ENCODE assay signal across 4 cellular contexts in the genomic region with DNA sequence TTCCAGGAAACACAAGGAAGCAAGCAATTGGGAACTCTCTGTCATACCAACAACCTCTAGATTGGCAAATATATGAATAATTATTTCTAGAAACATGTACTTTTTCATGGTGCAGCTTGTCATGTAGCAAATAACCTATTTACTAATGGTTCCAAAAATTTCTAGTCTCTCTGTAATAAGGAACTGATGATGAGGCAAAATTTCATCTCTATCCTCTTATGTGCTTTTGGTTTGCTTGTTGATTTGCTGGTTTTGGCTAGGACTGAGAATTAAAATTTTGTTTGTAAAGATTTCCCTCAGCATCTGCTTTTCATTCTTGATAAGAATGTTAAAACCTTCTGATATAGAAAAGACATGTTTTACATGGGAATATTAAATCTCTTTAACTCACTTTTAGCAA.
A peak's percentile ranks its signal among the peaks of the same experiment; 100 is the strongest.
TF ChIP-seq lines count a peak whose summit lies in the region.

No MANE protein-coding gene starts in this region.

TF ChIP-seq in HepG2, 621 proteins besides CTCF, POLR2A, EP300 and RAD21:
- TF ChIP-seq MAFK (conservative IDR thresholded peaks at IDR 0.05 in 1 of 2, IDR thresholded peaks at IDR 0.05 in 1 of 2; ENCODE audit: low read length in 2 of 2) = peak in 1 of 2 experiments; percentile 78; a peak in 3 of 4 replicates
- no peak for TF ChIP-seq KLF11 (CRISPR knock-in tag; IDR thresholded peaks at IDR 0.05)
- TF ChIP-seq PHF5A (CRISPR knock-in tag; IDR thresholded peaks at IDR 0.05; ENCODE audit: low read depth, unreplicated experiment) = no peak
- peak; percentile 52 for TF ChIP-seq MAFF (IDR thresholded peaks at IDR 0.05; ENCODE audit: low read depth, low read length)
- TF ChIP-seq ZSCAN9 (CRISPR knock-in tag; IDR thresholded peaks at IDR 0.05; ENCODE audit: borderline replicate concordance) = no peak

TF ChIP-seq in A549, 52 proteins besides CTCF, POLR2A, EP300 and RAD21:
- TF ChIP-seq MAFK (IDR thresholded peaks at IDR 0.05; ENCODE audit: partially characterized antibody) = peak; percentile 50
- no peak for TF ChIP-seq CEBPB (IDR thresholded peaks at IDR 0.05)

TF ChIP-seq in IMR-90, 13 proteins besides CTCF, POLR2A, EP300 and RAD21:
- TF ChIP-seq MAFK (IDR thresholded peaks at IDR 0.05; ENCODE audit: low read depth, low read length) = peak; percentile 35; the same call in 1 of the 2 replicates
- TF ChIP-seq, protein P1, sequence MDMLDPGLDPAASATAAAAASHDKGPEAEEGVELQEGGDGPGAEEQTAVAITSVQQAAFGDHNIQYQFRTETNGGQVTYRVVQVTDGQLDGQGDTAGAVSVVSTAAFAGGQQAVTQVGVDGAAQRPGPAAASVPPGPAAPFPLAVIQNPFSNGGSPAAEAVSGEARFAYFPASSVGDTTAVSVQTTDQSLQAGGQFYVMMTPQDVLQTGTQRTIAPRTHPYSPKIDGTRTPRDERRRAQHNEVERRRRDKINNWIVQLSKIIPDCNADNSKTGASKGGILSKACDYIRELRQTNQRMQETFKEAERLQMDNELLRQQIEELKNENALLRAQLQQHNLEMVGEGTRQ (IDR thresholded peaks at IDR 0.05; ENCODE audit: low read depth, low read length) = no peak
TF ChIP-seq in IMR-90: peak in this region for 1.

TF ChIP-seq in K562, 482 proteins besides CTCF, POLR2A, EP300 and RAD21:
- TF ChIP-seq CEBPG (CRISPR knock-in tag; IDR thresholded peaks at IDR 0.05) = no peak
- no peak for TF ChIP-seq CEBPG (tag; conservative IDR thresholded peaks at IDR 0.05 in 1 of 2, IDR thresholded peaks at IDR 0.05 in 1 of 2)
- peak; percentile 24; the same call in 1 of the 2 replicates for TF ChIP-seq ZNF316 (IDR thresholded peaks at IDR 0.05)
